12 cellular contexts compared by ENCODE assay signal in genomic region chr3:90007786-90008499, GRCh38.
DNase-seq lines count a peak whose midpoint lies in the region; ATAC-seq, FAIRE-seq and TF ChIP-seq lines count a peak whose summit lies in the region.
"Had no signal": no experiment of that assay in that cellular context is flagged by ENCODE, and none has a peak within 500 bp of the region (broad histone marks: within the 10 kb centered on the region; RNA-seq: fewer than 3 reads in every experiment).

No MANE protein-coding gene starts in this region.

- peaks cover 0 to 29% (median 0%) of the 10 kb centered on the region in 3 donors for H3K4me1 ChIP-seq in gastroesophageal sphincter
- peaks cover 12% of the 10 kb centered on the region for H3K4me1 ChIP-seq in smooth muscle cell (ENCODE audit: low read depth)
- H3K4me1 ChIP-seq in OCI-LY7 (ENCODE audit: insufficient read depth, low read length, poor library complexity, severe bottlenecking): no peaks in the 10 kb centered on the region

- intact Hi-C loops in OCI-LY7 (cut with micrococcal nuclease; ENCODE audit: unreplicated experiment): no loop called here

- no peak for TF ChIP-seq EP300 in gastroesophageal sphincter (IDR thresholded peaks at IDR 0.05)

- H3K4me2 ChIP-seq in smooth muscle cell: peak overlapping the region; percentile 79
- no peak overlapping the region for H3K4me2 ChIP-seq in OCI-LY7 (ENCODE audit: low read length)

- CTCF ChIA-PET in OCI-LY7 (lab: Charles Lee; ENCODE audit: unreplicated experiment): no interaction called here

- H3K9ac ChIP-seq in smooth muscle cell (ENCODE audit: low read depth): no peak overlapping the region

- no peaks in the 10 kb centered on the region for H3K27me3 Mint-ChIP-seq in activated T-cell treated with anti-CD3 and anti-CD28 coated beads, Interleukin-2, amount 50 U/mL, for 72 hours (ENCODE audit: low read depth)

- peak; percentile 16 for ATAC-seq in gastroesophageal sphincter
- no peak for ATAC-seq in activated T-cell treated with anti-CD3 and anti-CD28 coated beads, Interleukin-2, amount 50 U/mL, for 72 hours (replicated peaks in 1 of 2)
- ATAC-seq: PC-3 had no signal

- no peak overlapping the region for H3K4me3 Mint-ChIP-seq in activated T-cell treated with anti-CD3 and anti-CD28 coated beads, Interleukin-2, amount 50 U/mL, for 72 hours
- H3K4me3 Mint-ChIP-seq: immature natural killer cell had no signal

- H4K20me1 ChIP-seq in smooth muscle cell (ENCODE audit: low read depth): no peaks in the 10 kb centered on the region
- no peaks in the 10 kb centered on the region for H4K20me1 ChIP-seq in OCI-LY7 (ENCODE audit: insufficient read depth, low read length)

- peaks cover 3% of the 10 kb centered on the region for H3F3A ChIP-seq in smooth muscle cell (ENCODE audit: low read depth)

- no peaks in the 10 kb centered on the region for H3K27me3 ChIP-seq in gastroesophageal sphincter
- no peaks in the 10 kb centered on the region for H3K27me3 ChIP-seq in smooth muscle cell (ENCODE audit: low read depth)

- no peak overlapping the region for H3K27ac Mint-ChIP-seq in activated T-cell treated with anti-CD3 and anti-CD28 coated beads, Interleukin-2, amount 50 U/mL, for 72 hours
- H3K27ac Mint-ChIP-seq: immature natural killer cell had no signal

- H3K4me1 Mint-ChIP-seq in activated T-cell treated with anti-CD3 and anti-CD28 coated beads, Interleukin-2, amount 50 U/mL, for 72 hours (ENCODE audit: low read depth): no peaks in the 10 kb centered on the region
- H3K4me1 Mint-ChIP-seq: immature natural killer cell had no signal

- H3K9me3 ChIP-seq in gastroesophageal sphincter (no peaks in the 10 kb centered on the region), smooth muscle cell (replicated peaks; ENCODE audit: low read depth) (no peaks in the 10 kb centered on the region), OCI-LY7 (ENCODE audit: low read length) (no peaks in the 10 kb centered on the region)

- H3K9me2 ChIP-seq in OCI-LY7 (ENCODE audit: insufficient read depth, low read length): no peaks in the 10 kb centered on the region

- peaks cover 4 to 10% of the 10 kb centered on the region in 2 donors for H3K9me3 Mint-ChIP-seq in activated T-cell treated with anti-CD3 and anti-CD28 coated beads, Interleukin-2, amount 50 U/mL, for 72 hours

- H3K36me3 ChIP-seq in gastroesophageal sphincter (no peaks in the 10 kb centered on the region), smooth muscle cell (ENCODE audit: low read depth) (no peaks in the 10 kb centered on the region), OCI-LY7 (ENCODE audit: insufficient read depth, low read length) (no peaks in the 10 kb centered on the region)

- TF ChIP-seq CTCF in gastroesophageal sphincter (IDR thresholded peaks at IDR 0.05) (no peak), smooth muscle cell (IDR thresholded peaks at IDR 0.05; ENCODE audit: borderline replicate concordance, insufficient read depth, poor library complexity, severe bottlenecking) (no peak), OCI-LY7 (conservative IDR thresholded peaks at IDR 0.05; ENCODE audit: low read length) (no peak)

- DNase-seq in MV-4-11 (lab: John Stamatoyannopoulos, UW) (peak; percentile 92), SKM-1 treated with dmso at 0.1 percent for 144 hours (lab: John Stamatoyannopoulos, UW; ENCODE audit: unreplicated experiment) (peak; percentile 76), smooth muscle cell (lab: John Stamatoyannopoulos, UW; ENCODE audit: unreplicated experiment) (no peak), OCI-LY7 (ENCODE audit: low spot score) (no peak), GM12892 (ENCODE audit: insufficient read length) (no peak)
- DNase-seq in activated T-cell treated with anti-CD3 and anti-CD28 coated beads, Interleukin-2, amount 50 U/mL, for 72 hours: no peak
- DNase-seq: activated CD8-positive, alpha-beta memory T cell treated with anti-CD3 and anti-CD28 coated beads, Interleukin-2, amount 50 U/mL, for 48 hours; DMS153; immature natural killer cell; PC-3; small intestine had no signal

- H3K4me3 ChIP-seq in gastroesophageal sphincter: no peak overlapping the region
- no peak overlapping the region for H3K4me3 ChIP-seq in smooth muscle cell
- H3K4me3 ChIP-seq in OCI-LY7 (ENCODE audit: low read depth, low read length, poor library complexity, severe bottlenecking): no peak overlapping the region

- POLR2A ChIA-PET in OCI-LY7 (lab: Charles Lee): interaction anchor here (0.7 kb wide), 1 partner anchor 262 kb away, joined by 3 read pairs; no protein-coding TSS in a partner anchor

- H3K27ac ChIP-seq in gastroesophageal sphincter (no peak overlapping the region), smooth muscle cell (ENCODE audit: low read depth) (no peak overlapping the region), OCI-LY7 (ENCODE audit: low read depth, low read length, poor library complexity, severe bottlenecking) (no peak overlapping the region)

- H3K36me3 Mint-ChIP-seq in activated T-cell treated with anti-CD3 and anti-CD28 coated beads, Interleukin-2, amount 50 U/mL, for 72 hours (ENCODE audit: insufficient read depth in 2 of 2): no peaks in the 10 kb centered on the region

- 18 to 43% methylated on average over 3 of the region's 3 CpGs for WGBS in gastroesophageal sphincter (ENCODE audit: low coverage in 1 of 2), 2 donors
- WGBS in smooth muscle cell (ENCODE audit: low lambda C conversion rate): 25% methylated on average over 3 of the region's 3 CpGs

- TF ChIP-seq POLR2A in gastroesophageal sphincter (IDR thresholded peaks at IDR 0.05) (no peak), GM12892 (IDR thresholded peaks at IDR 0.05; ENCODE audit: low read depth, low read length) (no peak)

- no peak for FAIRE-seq in GM12892 (lab: Jason Lieb, UNC)
- FAIRE-seq: small intestine had no signal

- H2AFZ ChIP-seq in smooth muscle cell (ENCODE audit: low read depth) (no peak overlapping the region), OCI-LY7 (ENCODE audit: low read length) (no peak overlapping the region)

- no peaks in the 10 kb centered on the region for H3K79me2 ChIP-seq in smooth muscle cell (ENCODE audit: low read depth)
- no peaks in the 10 kb centered on the region for H3K79me2 ChIP-seq in OCI-LY7 (ENCODE audit: insufficient read depth, low read depth, low read length)

- BruUV-seq in OCI-LY7 (replicated peaks; lab: Mats Ljungman, UMichigan): no TSS peak

Comparison
In these comparisons a context has a peak if more than half of its experiments do, and no peak if none do; other contexts are left out.
1. DNase-seq: peak in MV-4-11 (single experiment) and SKM-1 treated with dmso at 0.1 percent for 144 hours (single experiment); none in smooth muscle cell (single experiment), OCI-LY7 (single experiment), activated T-cell treated with anti-CD3 and anti-CD28 coated beads, Interleukin-2, amount 50 U/mL, for 72 hours (0 of 2) and GM12892 (single experiment).